ENCODE assay signal across 8 cellular contexts in genomic region chr3:15601399-15602145, GRCh38. TPM values are rescaled to one million over a fixed set of nuclear protein-coding genes. Genes with fewer than 3 reads are reported as not detected.
DNase-seq lines count a peak whose midpoint lies in the region; ATAC-seq and TF ChIP-seq lines count a peak whose summit lies in the region.

BTD (plus strand) TSS chr3:15601745; CDS start chr3:15635440, 33,695 bp downstream.
HACL1 (minus strand) TSS chr3:15601569; CDS start chr3:15601463, 106 bp downstream.

- no peaks in the 10 kb centered on the region for H3K27me3 ChIP-seq in PC-9 (ENCODE audit: insufficient read depth, low read depth)
- no peaks in the 10 kb centered on the region for H3K27me3 ChIP-seq in heart right ventricle
- no peaks in the 10 kb centered on the region for H3K27me3 ChIP-seq in aorta (ENCODE audit: control insufficient read depth in 1 of 2, insufficient read depth in 2 of 2, low read length in 1 of 2)

- H2AFZ ChIP-seq in PC-9, result peak within 1 kb of the TSS; percentile 94

- peak; percentile 98 for DNase-seq in GM12864 (ENCODE audit: low read depth)
- DNase-seq in PC-9, result peak; percentile 96 to 98
- peak; percentile 98 for DNase-seq in activated naive CD8-positive, alpha-beta T cell treated with anti-CD3 and anti-CD28 coated beads, Interleukin-2, amount 50 U/mL, for 16 hours (ENCODE audit: low read depth, low spot score)
- peak; percentile 94 to 97 for DNase-seq in heart right ventricle
- peak; percentile 97 for DNase-seq in pulmonary artery endothelial cell (ENCODE audit: low read depth, low spot score)
- DNase-seq in aorta, result peak; percentile 98 to 99
- no peak for DNase-seq in NCI-H187 treated with DMSO at 0.1 percent for 48 hours (lab: John Stamatoyannopoulos, UW)

- H4K20me1 ChIP-seq in PC-9 (ENCODE audit: insufficient read depth), result no peaks in the 10 kb centered on the region

- TF ChIP-seq CTCF in GM12864 (IDR thresholded peaks at IDR 0.05; ENCODE audit: low read depth, low read length, missing control alignments) (peak; percentile 38), PC-9 (conservative IDR thresholded peaks at IDR 0.05) (peak; percentile 33; the same call in 1 of the 2 replicates), heart right ventricle (IDR thresholded peaks at IDR 0.05) (peak in 5 of 9 donors; percentile 24 to 48 (median 42))

- H3K9me3 ChIP-seq in PC-9 (ENCODE audit: insufficient read depth, low read depth), result no peaks in the 10 kb centered on the region
- H3K9me3 ChIP-seq in heart right ventricle, result no peaks in the 10 kb centered on the region
- H3K9me3 ChIP-seq in aorta (ENCODE audit: control insufficient read depth, low read length), result no peaks in the 10 kb centered on the region

- intact Hi-C loops in PC-9 (cut with micrococcal nuclease; ENCODE audit: unreplicated experiment) (loop anchor here (2.0 to 10.0 kb wide), 4 partner anchors 36 to 643 kb away; partner anchors contain the start of gene ANKRD28), heart right ventricle (cut with DNase I) (no loop called here), aorta (cut with DNase I) (no loop called here)

- H3K4me2 ChIP-seq in PC-9, result peak within 1 kb of the TSS; percentile 88

- H3K4me3 ChIP-seq in GM12864 (ENCODE audit: low read depth, low read length), result peak within 1 kb of the TSS; percentile 81
- H3K4me3 ChIP-seq in PC-9, result peak within 1 kb of the TSS; percentile 79
- H3K4me3 ChIP-seq in heart right ventricle, result peak within 1 kb of the TSS; percentile 60 to 96 (median 75)
- H3K4me3 ChIP-seq in aorta (ENCODE audit: low read length in 2 of 2), result peak within 1 kb of the TSS; percentile 72 to 84

- H3F3A ChIP-seq in PC-9 (ENCODE audit: insufficient read depth, low read depth), result peaks cover 6% of the 10 kb centered on the region; the same call in 1 of the 2 replicates

- ATAC-seq in HG02588 (IDR thresholded peaks at IDR 0.05; ENCODE audit: unreplicated experiment), result peak; percentile 92
- peak; percentile 96 to 99 (median 98) for ATAC-seq in heart right ventricle
- ATAC-seq in aorta (ENCODE audit: low FRiP score), result peak; percentile 98

- CTCF ChIA-PET in PC-9 (lab: Charles Lee), result interaction anchor here (1.0 kb wide), 1 partner anchor 482 kb away, joined by 4 read pairs; no protein-coding TSS in a partner anchor

- H3K36me3 ChIP-seq in PC-9 (ENCODE audit: low read depth) (peaks cover 12% of the 10 kb centered on the region), heart right ventricle (peaks cover 0 to 44% (median 19%) of the 10 kb centered on the region in 9 donors), aorta (ENCODE audit: control insufficient read depth in 1 of 2, insufficient read depth in 2 of 2, low read length in 1 of 2) (peaks cover 0 to 6% of the 10 kb centered on the region in 2 donors)

- peak within 1 kb of the TSS; percentile 66 for H3K27ac ChIP-seq in PC-9
- H3K27ac ChIP-seq in heart right ventricle, result peak within 1 kb of the TSS; percentile 48 to 91 (median 84)
- peak within 1 kb of the TSS; percentile 50 to 80 for H3K27ac ChIP-seq in aorta (ENCODE audit: low read depth in 1 of 2, low read length in 2 of 2)

- peaks cover 24% of the 10 kb centered on the region for H3K79me2 ChIP-seq in PC-9 (ENCODE audit: low read depth)

- H3K4me1 ChIP-seq in PC-9 (replicated peaks; ENCODE audit: insufficient read depth) (peaks cover 18% of the 10 kb centered on the region), heart right ventricle (peaks cover 0 to 28% (median 18%) of the 10 kb centered on the region in 9 donors), aorta (ENCODE audit: control insufficient read depth in 1 of 2, insufficient read depth in 2 of 2, low read length in 2 of 2) (peaks cover 5 to 6% of the 10 kb centered on the region in 2 donors)

- no peaks in the 10 kb centered on the region for H3K9me2 ChIP-seq in PC-9 (ENCODE audit: insufficient read depth)

- POLR2A ChIA-PET in PC-9 (lab: Charles Lee; ENCODE audit: unreplicated experiment), result interaction anchor here (0.6 kb wide), 1 partner anchor 470 kb away, joined by 4 read pairs; no protein-coding TSS in a partner anchor

- BruUV-seq in PC-9 (replicated peaks; lab: Mats Ljungman, UMichigan), result no TSS peak

- 0 to 1% methylated on average over 61 of the region's 61 CpGs for WGBS in heart right ventricle, 2 donors
- 0% methylated on average over 58 to 61 of the region's 61 CpGs for WGBS in aorta, 2 donors

RNA-seq across cellular contexts. Expression of gene BTD, which starts in this region (rescaled TPM):
- total RNA-seq in PC-9 (2021) (15.6 and 18.1 TPM in 2 replicates), heart right ventricle (10 to 100 TPM in 8 of 10 donors, 1 to 10 TPM in 2; 8.8 to 17.2 (median 13.5) TPM), pulmonary artery endothelial cell (27.8 and 32.6 TPM in 2 replicates), aorta (10 to 100 TPM; 11.7 to 17.6 TPM)
- polyA plus RNA-seq in heart right ventricle (1 to 10 TPM; 4.8 to 8.3 TPM), aorta (10 to 100 TPM in 1 of 2 donors, 1 to 10 TPM in 1; 8.4 to 20.5 TPM)

RNA-seq across cellular contexts. Expression of gene HACL1, which starts in this region (rescaled TPM):
- total RNA-seq in PC-9 (2021), result 28.7 and 31.7 TPM in 2 replicates
- 10 to 100 TPM; 12.4 to 20.5 (median 14.1) TPM for total RNA-seq in heart right ventricle
- polyA plus RNA-seq in heart right ventricle, result 10 to 100 TPM in 1 of 2 donors, 1 to 10 TPM in 1; 7.5 to 11.1 TPM
- 30.6 and 45.5 TPM in 2 replicates for total RNA-seq in pulmonary artery endothelial cell
- total RNA-seq in aorta, result 10 to 100 TPM; 20.6 to 27.1 TPM
- polyA plus RNA-seq in aorta, result 10 to 100 TPM; 13.3 to 26.0 TPM
